ENCODE assay signal across 21 cellular contexts in genomic region chr20:24648919-24649318, GRCh38.
DNase-seq lines count a peak whose midpoint lies in the region; ATAC-seq, FAIRE-seq and TF ChIP-seq lines count a peak whose summit lies in the region.
"Had no signal": no experiment of that assay in that cellular context is flagged by ENCODE, and none has a peak within 500 bp of the region (broad histone marks: within the 10 kb centered on the region; RNA-seq: fewer than 3 reads in every experiment).

No MANE protein-coding gene starts in this region.

- H3K4me1 ChIP-seq in right atrium auricular region, result peaks cover 0 to 11% of the 10 kb centered on the region in 2 donors
- H3K4me1 ChIP-seq in stomach, result peaks cover 7 to 40% (median 32%) of the 10 kb centered on the region in 4 donors
- peaks cover 22% of the 10 kb centered on the region for H3K4me1 ChIP-seq in hepatocyte (ENCODE audit: insufficient read depth)
- H3K4me1 ChIP-seq: upper lobe of left lung had no signal

- no peaks in the 10 kb centered on the region for H3K9me3 ChIP-seq in right atrium auricular region
- peaks cover 0 to 10% (median 0%) of the 10 kb centered on the region in 4 donors for H3K9me3 ChIP-seq in stomach
- no peaks in the 10 kb centered on the region for H3K9me3 ChIP-seq in hepatocyte (ENCODE audit: low read depth)
- H3K9me3 ChIP-seq: ovary, upper lobe of left lung had no signal

- no peak for TF ChIP-seq POLR2A in stomach (IDR thresholded peaks at IDR 0.05)

- DNase-seq in cardiac septum (ENCODE audit: low spot score), result peak; percentile 7
- DNase-seq in right atrium auricular region (ENCODE audit: low spot score), result no peak
- DNase-seq in RCC 7860 (ENCODE audit: low spot score), result peak; percentile 14
- no peak for DNase-seq in stomach
- no peak for DNase-seq in hepatocyte (ENCODE audit: low spot score)
- DNase-seq: activated naive CD4-positive, alpha-beta T cell treated with anti-CD3 and anti-CD28 coated beads, Interleukin-2, amount 50 U/mL, for 16 hours; cortex of kidney; MM.1S; NCI-H2029; ovary; PC-9; upper lobe of left lung had no signal

- no peak overlapping the region for H3K4me2 ChIP-seq in hepatocyte
- H3K4me2 ChIP-seq: PC-9 had no signal

- H3K27ac ChIP-seq in right atrium auricular region, result no peak overlapping the region
- no peak overlapping the region for H3K27ac ChIP-seq in stomach
- no peak overlapping the region for H3K27ac ChIP-seq in hepatocyte
- H3K27ac ChIP-seq: 22Rv1, C4-2B, epithelial cell of prostate, gastroesophageal sphincter, ovary, PC-9, SK-N-MC, upper lobe of left lung had no signal

- H3K9me2 ChIP-seq in hepatocyte (replicated peaks; ENCODE audit: insufficient read depth), result no peaks in the 10 kb centered on the region

- WGBS in stomach, 5 donors, result 72 to 86% (median 81%) methylated on average over 2 of the region's 2 CpGs
- 96% methylated on average over 2 of the region's 2 CpGs for WGBS in hepatocyte (ENCODE audit: low lambda C conversion rate, missing lambda C conversion rate)

- H2AFZ ChIP-seq in hepatocyte, result no peak overlapping the region
- H2AFZ ChIP-seq: PC-9 had no signal

- TF ChIP-seq CTCF in right atrium auricular region (IDR thresholded peaks at IDR 0.05), result no peak
- no peak for TF ChIP-seq CTCF in stomach (IDR thresholded peaks at IDR 0.05)
- TF ChIP-seq CTCF in hepatocyte (IDR thresholded peaks at IDR 0.05; ENCODE audit: poor library complexity), result no peak

- TF ChIP-seq EP300 in stomach (IDR thresholded peaks at IDR 0.05), result no peak

- no peaks in the 10 kb centered on the region for H4K20me1 ChIP-seq in hepatocyte (ENCODE audit: insufficient read depth, poor library complexity, severe bottlenecking)

- peak; percentile 10 for FAIRE-seq in RCC 7860 (lab: Jason Lieb, UNC)

- intact Hi-C loops in cardiac septum (cut with DNase I), result no loop called here
- intact Hi-C loops in stomach (cut with DNase I; ENCODE audit: low total_unique reads), result no loop called here

- ATAC-seq in HG02938 (IDR thresholded peaks at IDR 0.05; ENCODE audit: unreplicated experiment) (peak; percentile 54), HG03460 (IDR thresholded peaks at IDR 0.05; ENCODE audit: unreplicated experiment) (no peak), HG03095 (IDR thresholded peaks at IDR 0.05; ENCODE audit: unreplicated experiment) (no peak)
- ATAC-seq: gastroesophageal sphincter had no signal

- H3K4me3 ChIP-seq in right atrium auricular region (no peak overlapping the region), stomach (no peak overlapping the region), hepatocyte (no peak overlapping the region)
- H3K4me3 ChIP-seq: gastroesophageal sphincter, ovary, PC-9, SK-N-MC, smooth muscle cell, upper lobe of left lung had no signal

- no peaks in the 10 kb centered on the region for H3K27me3 ChIP-seq in right atrium auricular region
- no peaks in the 10 kb centered on the region for H3K27me3 ChIP-seq in stomach
- no peaks in the 10 kb centered on the region for H3K27me3 ChIP-seq in hepatocyte
- H3K27me3 ChIP-seq: gastroesophageal sphincter, ovary, upper lobe of left lung had no signal

- no peaks in the 10 kb centered on the region for H3K79me2 ChIP-seq in hepatocyte

- H3K36me3 ChIP-seq in right atrium auricular region, result no peaks in the 10 kb centered on the region
- H3K36me3 ChIP-seq in stomach, result no peaks in the 10 kb centered on the region
- H3K36me3 ChIP-seq in hepatocyte (replicated peaks; ENCODE audit: insufficient read depth, low read depth), result no peaks in the 10 kb centered on the region
- H3K36me3 ChIP-seq: gastroesophageal sphincter, ovary, upper lobe of left lung had no signal

Comparison
In these comparisons a context has a peak if more than half of its experiments do, and no peak if none do; other contexts are left out.
1. DNase-seq: peak in cardiac septum (single experiment) and RCC 7860 (single experiment); none in right atrium auricular region (single experiment), stomach (single experiment) and hepatocyte (single experiment).